Comparison of ENCODE assay signal across 10 cellular contexts in the genomic region with DNA sequence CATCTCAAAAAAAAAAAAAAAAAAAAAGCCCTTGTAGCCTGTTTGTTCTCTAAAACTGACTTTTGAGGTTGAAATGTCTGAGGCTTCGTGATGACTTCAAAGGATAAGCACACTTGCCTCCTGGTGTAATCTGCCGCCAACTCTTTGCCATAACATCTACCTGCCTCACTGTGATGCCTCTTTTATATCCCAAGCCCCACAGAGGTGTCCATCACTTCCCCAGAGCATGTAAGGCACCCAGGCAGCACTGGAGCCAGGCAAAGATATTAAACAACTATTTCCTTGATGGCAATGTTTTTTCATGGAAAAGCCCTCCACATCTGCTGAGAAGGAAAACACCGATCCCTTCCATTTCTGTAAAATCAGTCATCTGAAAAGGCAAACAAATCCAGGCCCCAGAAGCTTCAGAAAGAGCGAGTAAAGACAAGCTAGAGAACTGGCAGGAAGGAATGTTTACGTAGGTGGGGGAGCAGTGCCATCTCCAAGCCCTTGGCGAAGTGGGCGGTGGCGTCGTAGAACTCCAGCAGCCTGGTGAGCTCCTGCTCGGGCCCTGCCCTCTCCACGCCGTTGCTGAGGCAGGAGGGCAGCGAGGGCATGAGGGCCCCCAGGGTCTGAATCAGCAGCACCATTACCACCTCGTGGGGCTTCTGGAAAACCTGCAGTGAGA. TPM values are rescaled to one million over a fixed set of nuclear protein-coding genes. Genes with fewer than 3 reads are reported as not detected.
DNase-seq lines count a peak whose midpoint lies in the region; ATAC-seq and TF ChIP-seq lines count a peak whose summit lies in the region.
"Had no signal": no experiment of that assay in that cellular context is flagged by ENCODE, and none has a peak within 500 bp of the region (broad histone marks: within the 10 kb centered on the region; RNA-seq: fewer than 3 reads in every experiment).

No MANE protein-coding gene starts in this region.

- H3K9me3 ChIP-seq in psoas muscle: no peaks in the 10 kb centered on the region

- H3K4me3 ChIP-seq in epithelial cell of esophagus (ENCODE audit: low read length) (no peak overlapping the region), psoas muscle (no peak overlapping the region)

- H3K4me1 ChIP-seq in psoas muscle: no peaks in the 10 kb centered on the region

- WGBS in psoas muscle, 3 donors: 90 to 91% (median 91%) methylated on average over 14 of the region's 14 CpGs

- ATAC-seq in psoas muscle (no peak), HG02840 (IDR thresholded peaks at IDR 0.05; ENCODE audit: low FRiP score, unreplicated experiment) (no peak), GM18861 (IDR thresholded peaks at IDR 0.05; ENCODE audit: unreplicated experiment) (no peak), GM21529 (IDR thresholded peaks at IDR 0.05; ENCODE audit: unreplicated experiment) (no peak)

- peak overlapping the region; percentile 71 for H3K27ac ChIP-seq in psoas muscle

- no peaks in the 10 kb centered on the region for H3K27me3 ChIP-seq in psoas muscle (ENCODE audit: insufficient read depth in 3 of 3, low read length in 2 of 3)

- H3K36me3 ChIP-seq in psoas muscle (ENCODE audit: insufficient read depth in 1 of 2, low read depth in 1 of 2): peaks cover 0 to 55% of the 10 kb centered on the region in 2 donors

- DNase-seq in Daoy (ENCODE audit: low read depth): peak; percentile 41
- peak; percentile 10 for DNase-seq in NCI-H345 treated with DMSO at 0.1 percent for 48 hours (lab: John Stamatoyannopoulos, UW; ENCODE audit: unreplicated experiment)
- DNase-seq in epithelial cell of esophagus (ENCODE audit: low read depth): peak; percentile 92
- no peak for DNase-seq in psoas muscle
- DNase-seq in activated naive CD4-positive, alpha-beta T cell (lab: John Stamatoyannopoulos, UW): no peak
- DNase-seq: activated CD4-positive, CD25-positive, alpha-beta regulatory T cell; GF-D8 had no signal

- intact Hi-C loops in psoas muscle (cut with DNase I): no loop called here

- no peak for TF ChIP-seq CTCF in epithelial cell of esophagus (IDR thresholded peaks at IDR 0.05; ENCODE audit: insufficient read depth, low read depth, low read length, missing control alignments)
- no peak for TF ChIP-seq CTCF in psoas muscle (IDR thresholded peaks at IDR 0.05)

RNA-seq across cellular contexts. Expression of gene COG7, which starts 28.6 kb away (rescaled TPM):
- 10.5 and 13.6 TPM in 2 replicates for total RNA-seq in Daoy (2014; rRNA removed; shearing (Covaris generic))
- 1 to 10 TPM; 6.7 to 9.6 (median 9.4) TPM for total RNA-seq in psoas muscle
- 10 to 100 TPM in 2 of 3 donors, 1 to 10 TPM in 1; 7.6 to 14.7 (median 10.5) TPM for polyA plus RNA-seq in psoas muscle

Comparison
In these comparisons a context has a peak if more than half of its experiments do, and no peak if none do; other contexts are left out.
1. DNase-seq: peak in Daoy (single experiment), NCI-H345 treated with DMSO at 0.1 percent for 48 hours (single experiment) and epithelial cell of esophagus (single experiment); none in psoas muscle (0 of 2) and activated naive CD4-positive, alpha-beta T cell (0 of 4).